Comparison of ENCODE assay signal across 2 cellular contexts in genomic region chr1:206898909-206899431, GRCh38.
TF ChIP-seq lines count a peak whose summit lies in the region.

No MANE protein-coding gene starts in this region.

TF ChIP-seq in A549, 52 proteins besides CTCF, POLR2A, EP300 and RAD21:
- TF ChIP-seq FOXS1 (CRISPR knock-in tag; IDR thresholded peaks at IDR 0.05) (no peak), E2F6 (IDR thresholded peaks at IDR 0.05; ENCODE audit: borderline replicate concordance, low read depth) (no peak), MAX (IDR thresholded peaks at IDR 0.05) (no peak), JUN (IDR thresholded peaks at IDR 0.05) (no peak), FOSL2 (IDR thresholded peaks at IDR 0.05) (no peak), FOSL2 (CRISPR knock-in tag; IDR thresholded peaks at IDR 0.05) (no peak), ZNF302 (CRISPR knock-in tag; IDR thresholded peaks at IDR 0.05) (no peak), TFCP2L1 (CRISPR knock-in tag; IDR thresholded peaks at IDR 0.05) (no peak), CHD4 (IDR thresholded peaks at IDR 0.05; ENCODE audit: borderline replicate concordance) (no peak), SREBF2 (IDR thresholded peaks at IDR 0.05) (no peak), HOXB5 (CRISPR knock-in tag; IDR thresholded peaks at IDR 0.05) (no peak), HOXA7 (CRISPR knock-in tag; IDR thresholded peaks at IDR 0.05) (no peak)

TF ChIP-seq in WTC11, 78 proteins besides CTCF, POLR2A, EP300 and RAD21:
- no peak for TF ChIP-seq GTF2I (CRISPR knock-in tag; conservative IDR thresholded peaks at IDR 0.05)
